ENCODE assay signal across 1 cellular context in genomic region chr19:6433165-6433564, GRCh38.
TF ChIP-seq lines count a peak whose summit lies in the region.

No MANE protein-coding gene starts in this region.

TF ChIP-seq in GM23338, 12 proteins besides CTCF, POLR2A, EP300 and RAD21:
- no peak for TF ChIP-seq ZNF462 (CRISPR knock-in tag; IDR thresholded peaks at IDR 0.05)
- TF ChIP-seq CREB1 (CRISPR knock-in tag; IDR thresholded peaks at IDR 0.05; ENCODE audit: low read depth) = no peak
- no peak for TF ChIP-seq ETS1 (IDR thresholded peaks at IDR 0.05)
- TF ChIP-seq NANOG (IDR thresholded peaks at IDR 0.05; ENCODE audit: borderline replicate concordance) = no peak
- no peak for TF ChIP-seq STAT1 (IDR thresholded peaks at IDR 0.05; ENCODE audit: unreplicated experiment)
- TF ChIP-seq POLR2AphosphoS5 (IDR thresholded peaks at IDR 0.05; ENCODE audit: low read depth) = no peak
- no peak for TF ChIP-seq EZH2 (IDR thresholded peaks at IDR 0.05; ENCODE audit: low read depth, unreplicated experiment)
- no peak for TF ChIP-seq JUNB (IDR thresholded peaks at IDR 0.05; ENCODE audit: unreplicated experiment)
- no peak for TF ChIP-seq EZH2phosphoT487 (IDR thresholded peaks at IDR 0.05; ENCODE audit: unreplicated experiment)
- no peak for TF ChIP-seq ZNF331 (CRISPR knock-in tag; IDR thresholded peaks at IDR 0.05; ENCODE audit: low read depth)
- TF ChIP-seq REST (IDR thresholded peaks at IDR 0.05; ENCODE audit: unreplicated experiment) = no peak
- TF ChIP-seq ZNF114 (CRISPR knock-in tag; IDR thresholded peaks at IDR 0.05) = no peak
